In the genomic region with DNA sequence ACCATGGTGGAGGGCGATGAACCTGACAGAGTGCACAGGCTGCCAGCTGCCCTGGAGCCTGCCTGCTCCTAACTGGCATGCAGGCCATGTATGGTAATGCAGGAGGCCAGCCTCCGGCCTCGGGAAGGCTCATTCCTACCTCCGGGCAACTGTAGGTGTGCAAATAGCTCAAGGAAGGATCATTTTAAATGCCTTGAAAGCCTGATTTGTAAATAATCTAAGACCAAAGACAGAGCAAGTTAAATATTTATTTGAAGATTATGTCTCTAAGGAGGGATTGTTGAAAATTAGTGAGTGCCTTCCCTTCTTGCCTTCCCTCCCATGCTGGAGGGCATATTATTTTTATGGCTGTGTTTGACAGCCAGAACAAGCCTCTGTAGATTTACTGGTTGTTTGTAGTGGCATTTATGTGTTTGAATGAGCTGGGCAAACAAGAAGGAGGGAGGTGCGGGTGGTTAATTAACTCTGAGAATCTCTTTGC, we compare ENCODE assay signal across 17 cellular contexts.
DNase-seq lines count a peak whose midpoint lies in the region; ATAC-seq, FAIRE-seq and TF ChIP-seq lines count a peak whose summit lies in the region.
"Had no signal": no experiment of that assay in that cellular context is flagged by ENCODE, and none has a peak within 500 bp of the region (broad histone marks: within the 10 kb centered on the region; RNA-seq: fewer than 3 reads in every experiment).

No MANE protein-coding gene starts in this region.

- peaks cover 0 to 4% (median 2%) of the 10 kb centered on the region in 4 experiments; a peak in 4 of 7 replicates for H3K4me1 ChIP-seq in H1 (replicated peaks in 1 of 4; ENCODE audit: control insufficient read depth in 3 of 4, insufficient read depth in 4 of 4, low read length in 3 of 4)
- peaks cover 45% of the 10 kb centered on the region for H3K4me1 ChIP-seq in neural progenitor cell
- no peaks in the 10 kb centered on the region for H3K4me1 ChIP-seq in CD4-positive, alpha-beta memory T cell (ENCODE audit: insufficient read depth, low read length)

- H3K36me3 ChIP-seq in H1 (ENCODE audit: control insufficient read depth in 2 of 4, insufficient read depth in 4 of 4, low read length in 3 of 4) (no peaks in the 10 kb centered on the region), neural progenitor cell (no peaks in the 10 kb centered on the region)
- H3K36me3 ChIP-seq in CD4-positive, alpha-beta memory T cell (ENCODE audit: insufficient read depth, low read length), result no peaks in the 10 kb centered on the region

- no peak for TF ChIP-seq EP300 in H1 (IDR thresholded peaks at IDR 0.05; ENCODE audit: borderline replicate concordance in 1 of 2, low read depth in 2 of 2, low read length in 2 of 2)

- H3K79me2 ChIP-seq in H1 (ENCODE audit: control insufficient read depth in 1 of 2, insufficient read depth in 2 of 2, low read length in 2 of 2) (no peaks in the 10 kb centered on the region), neural progenitor cell (ENCODE audit: low read depth) (no peaks in the 10 kb centered on the region)

- H3F3A ChIP-seq in neural progenitor cell (ENCODE audit: low read depth), result peaks cover 32% of the 10 kb centered on the region

- H3K9ac ChIP-seq in H1 (replicated peaks in 1 of 4; ENCODE audit: extremely low read depth in 1 of 4, low read depth in 3 of 4, low read length in 3 of 4) (no peak overlapping the region), neural progenitor cell (no peak overlapping the region)

- no peak overlapping the region for H3K27ac ChIP-seq in H1 (ENCODE audit: low read depth, low read length)
- H3K27ac ChIP-seq in neural progenitor cell, result no peak overlapping the region
- H3K27ac ChIP-seq in CD4-positive, alpha-beta memory T cell (ENCODE audit: low read depth, low read length), result no peak overlapping the region

- H3K4me1 Mint-ChIP-seq in neural progenitor cell, result peaks cover 71% of the 10 kb centered on the region
- peaks cover 0 to 2% (median 0%) of the 10 kb centered on the region in 4 donors for H3K4me1 Mint-ChIP-seq in CD4-positive, alpha-beta memory T cell
- H3K4me1 Mint-ChIP-seq: activated CD8-positive, alpha-beta memory T cell treated with anti-CD3 and anti-CD28 coated beads, Interleukin-2, amount 10 ng/mL, durations not matched to agents 7 days and 5 days; activated naive CD8-positive, alpha-beta T cell treated with anti-CD3 and anti-CD28 coated beads, Interleukin-2, amount 10 ng/mL, durations not matched to agents 7 days and 5 days; IgD-negative memory B cell had no signal

- WGBS in H1 (ENCODE audit: extremely low coverage in 1 of 2, insufficient coverage in 1 of 2, insufficient read length in 1 of 2, insufficient replicate concordance in 2 of 2, low coverage in 1 of 2, low lambda C conversion rate in 2 of 2, missing lambda C conversion rate in 1 of 2), 2 experiments, result 89% methylated on average over 5 of the region's 5 CpGs; no CpG with 5 or more reads in 1 of the 2 experiments

- H3K79me1 ChIP-seq in H1 (ENCODE audit: low read depth, low read length), result no peaks in the 10 kb centered on the region

- H2BK20ac ChIP-seq in H1 (ENCODE audit: low read length), result no peak overlapping the region

- H2BK5ac ChIP-seq in H1 (ENCODE audit: low read depth, low read length), result no peak overlapping the region

- peak overlapping the region; percentile 23 for H3K4me3 Mint-ChIP-seq in neural progenitor cell
- no peak overlapping the region for H3K4me3 Mint-ChIP-seq in CD4-positive, alpha-beta memory T cell
- H3K4me3 Mint-ChIP-seq: activated CD8-positive, alpha-beta memory T cell treated with anti-CD3 and anti-CD28 coated beads, Interleukin-2, amount 10 ng/mL, durations not matched to agents 7 days and 5 days; activated naive CD8-positive, alpha-beta T cell treated with anti-CD3 and anti-CD28 coated beads, Interleukin-2, amount 10 ng/mL, durations not matched to agents 7 days and 5 days; IgD-negative memory B cell had no signal

- ATAC-seq in HG03039 (IDR thresholded peaks at IDR 0.05; ENCODE audit: unreplicated experiment) (no peak), HG03469 (IDR thresholded peaks at IDR 0.05; ENCODE audit: unreplicated experiment) (no peak)
- ATAC-seq: activated CD8-positive, alpha-beta memory T cell treated with anti-CD3 and anti-CD28 coated beads, Interleukin-2, amount 10 ng/mL, durations not matched to agents 7 days and 5 days; Right ventricle myocardium inferior; stimulated activated naive CD8-positive, alpha-beta T cell treated with anti-CD3 and anti-CD28 coated beads, Interleukin-15, Interleukin-2, amounts not matched to agents 100 U/mL and 50 U/mL, for 24 hours had no signal

- H2BK120ac ChIP-seq in H1 (replicated peaks; ENCODE audit: low read depth, low read length), result no peak overlapping the region

- CTCF ChIA-PET in H1 (lab: Charles Lee; ENCODE audit: partially characterized antibody), result interaction anchor here (0.7 to 1.4 kb wide), 6 partner anchors 12 to 685 kb away, joined by 3 to 4 read pairs (median 3); no protein-coding TSS in a partner anchor
- CTCF ChIA-PET in CD4-positive, alpha-beta memory T cell (lab: Charles Lee; ENCODE audit: partially characterized antibody), result no interaction called here

- H3K4ac ChIP-seq in H1 (replicated peaks; ENCODE audit: insufficient read length, low read depth, low read length), result no peak overlapping the region

- TF ChIP-seq CTCF in H1 (IDR thresholded peaks at IDR 0.05; ENCODE audit: control extremely low read depth in 1 of 3, insufficient read depth in 1 of 3, low read depth in 1 of 3, low read length in 3 of 3), result peak; percentile 10 to 38 (median 28); a peak in 3 of 4 replicates
- TF ChIP-seq CTCF in neural progenitor cell (IDR thresholded peaks at IDR 0.05), result peak; percentile 28

- no peak overlapping the region for H4K91ac ChIP-seq in H1 (replicated peaks; ENCODE audit: insufficient read length, low read length)

- no peak for FAIRE-seq in H1 (lab: Jason Lieb, UNC)

- no peak overlapping the region for H4K8ac ChIP-seq in H1 (ENCODE audit: extremely low read depth, insufficient read depth, low read length)

- no peak overlapping the region for H3K23ac ChIP-seq in H1 (ENCODE audit: insufficient read length)

- intact Hi-C loops in CD4-positive, alpha-beta memory T cell (cut with micrococcal nuclease), result no loop called here

- no peaks in the 10 kb centered on the region for H3K23me2 ChIP-seq in H1 (ENCODE audit: low read depth, low read length)

- H3K27me3 ChIP-seq in H1 (replicated peaks in 1 of 4; ENCODE audit: control insufficient read depth in 3 of 4, extremely low read depth in 1 of 4, insufficient read depth in 3 of 4, low read length in 3 of 4), result no peaks in the 10 kb centered on the region
- H3K27me3 ChIP-seq in neural progenitor cell, result no peaks in the 10 kb centered on the region
- no peaks in the 10 kb centered on the region for H3K27me3 ChIP-seq in CD4-positive, alpha-beta memory T cell (ENCODE audit: insufficient read depth, low read length)

- DNase-seq in Caki2 (ENCODE audit: low read depth) (peak; percentile 18), HuH-7 (ENCODE audit: low spot score) (peak; percentile 12), H1 (ENCODE audit: low read depth in 1 of 2, low spot score in 2 of 2) (no peak), neural progenitor cell (ENCODE audit: low spot score) (no peak), AG08396 (ENCODE audit: low spot score) (no peak)
- no peak for DNase-seq in CD4-positive, alpha-beta memory T cell
- DNase-seq: activated CD8-positive, alpha-beta memory T cell treated with anti-CD3 and anti-CD28 coated beads, Interleukin-2, amount 10 ng/mL, durations not matched to agents 7 days and 5 days; activated naive CD8-positive, alpha-beta T cell treated with anti-CD3 and anti-CD28 coated beads, Interleukin-2, amount 10 ng/mL, durations not matched to agents 7 days and 5 days; foreskin melanocyte; NCI-H2171 treated with DMSO at 0.1 percent for 48 hours; stimulated activated CD4-positive, alpha-beta T cell treated with anti-CD3 and anti-CD28 coated beads, Interleukin-4, amount 100 ng/mL, for 24 hours; stimulated activated naive CD8-positive, alpha-beta T cell treated with anti-CD3 and anti-CD28 coated beads, Interleukin-15, Interleukin-2, amounts not matched to agents 100 U/mL and 50 U/mL, for 24 hours had no signal

- H3K4me3 ChIP-seq in H1 (ENCODE audit: extremely low read depth in 1 of 4, insufficient read depth in 2 of 4, low read depth in 3 of 4, low read length in 4 of 4), result no peak overlapping the region
- no peak overlapping the region for H3K4me3 ChIP-seq in neural progenitor cell
- no peak overlapping the region for H3K4me3 ChIP-seq in CD4-positive, alpha-beta memory T cell (ENCODE audit: low read length in 2 of 2)
- H3K4me3 ChIP-seq: lung had no signal

- in situ Hi-C loops in Caki2 (cut with HindIII; ENCODE audit: low pct_unique_long_range_greater_than_20kb, low sequenced_read_pairs), result no loop called here

- no peak overlapping the region for H2AK5ac ChIP-seq in H1 (ENCODE audit: low read depth, low read length)

- H4K20me1 ChIP-seq in H1 (replicated peaks in 1 of 2; ENCODE audit: control insufficient read depth in 1 of 2, insufficient read depth in 2 of 2, low read length in 2 of 2) (no peaks in the 10 kb centered on the region), neural progenitor cell (ENCODE audit: low read depth) (no peaks in the 10 kb centered on the region)

- no peaks in the 10 kb centered on the region for H3K9me3 ChIP-seq in H1 (ENCODE audit: insufficient read depth in 2 of 2, low read depth in 1 of 2, low read length in 1 of 2)
- H3K9me3 ChIP-seq in neural progenitor cell (ENCODE audit: low read depth), result no peaks in the 10 kb centered on the region
- H3K9me3 ChIP-seq in CD4-positive, alpha-beta memory T cell (ENCODE audit: control insufficient read depth in 1 of 2, low read length in 2 of 2), result no peaks in the 10 kb centered on the region

- H3K56ac ChIP-seq in H1 (replicated peaks; ENCODE audit: insufficient read length, low read depth, low read length), result no peak overlapping the region

- H2BK15ac ChIP-seq in H1 (ENCODE audit: low read length), result no peak overlapping the region

- TF ChIP-seq POLR2A in H1 (IDR thresholded peaks at IDR 0.05; ENCODE audit: control extremely low read depth in 1 of 2, low read depth in 2 of 2, low read length in 2 of 2), result no peak

- H3K9me3 Mint-ChIP-seq in neural progenitor cell, result peaks cover 2% of the 10 kb centered on the region
- H3K9me3 Mint-ChIP-seq in CD4-positive, alpha-beta memory T cell, result peaks cover 0 to 2% (median 0%) of the 10 kb centered on the region in 8 donors
- H3K9me3 Mint-ChIP-seq: activated naive CD8-positive, alpha-beta T cell treated with anti-CD3 and anti-CD28 coated beads, Interleukin-2, amount 10 ng/mL, durations not matched to agents 7 days and 5 days had no signal

- POLR2A ChIA-PET in H1 (lab: Charles Lee; ENCODE audit: partially characterized antibody), result no interaction called here
- POLR2A ChIA-PET in CD4-positive, alpha-beta memory T cell (lab: Charles Lee; ENCODE audit: partially characterized antibody), result no interaction called here

- H2BK12ac ChIP-seq in H1 (ENCODE audit: low read depth, low read length), result no peak overlapping the region

- H3K27me3 Mint-ChIP-seq in neural progenitor cell (ENCODE audit: insufficient read depth, low read depth), result peaks cover 4% of the 10 kb centered on the region
- H3K27me3 Mint-ChIP-seq in CD4-positive, alpha-beta memory T cell, result peaks cover 9 to 15% of the 10 kb centered on the region in 2 donors

- TF ChIP-seq RAD21 in H1 (IDR thresholded peaks at IDR 0.05 in 1 of 2, conservative IDR thresholded peaks at IDR 0.05 in 1 of 2; ENCODE audit: low read depth in 2 of 2, low read length in 2 of 2), result peak; percentile 12 to 27; a peak in 2 of 4 replicates

- H3K18ac ChIP-seq in H1 (ENCODE audit: extremely low read depth, low read length), result no peak overlapping the region

- peak overlapping the region; percentile 1 for H3K27ac Mint-ChIP-seq in neural progenitor cell
- H3K27ac Mint-ChIP-seq in CD4-positive, alpha-beta memory T cell, result no peak overlapping the region
- H3K27ac Mint-ChIP-seq: activated CD8-positive, alpha-beta memory T cell treated with anti-CD3 and anti-CD28 coated beads, Interleukin-2, amount 10 ng/mL, durations not matched to agents 7 days and 5 days; activated naive CD8-positive, alpha-beta T cell treated with anti-CD3 and anti-CD28 coated beads, Interleukin-2, amount 10 ng/mL, durations not matched to agents 7 days and 5 days; IgD-negative memory B cell had no signal

- no peaks in the 10 kb centered on the region for H3K36me3 Mint-ChIP-seq in neural progenitor cell
- no peaks in the 10 kb centered on the region for H3K36me3 Mint-ChIP-seq in CD4-positive, alpha-beta memory T cell
- H3K36me3 Mint-ChIP-seq: activated CD8-positive, alpha-beta memory T cell treated with anti-CD3 and anti-CD28 coated beads, Interleukin-2, amount 10 ng/mL, durations not matched to agents 7 days and 5 days; activated naive CD8-positive, alpha-beta T cell treated with anti-CD3 and anti-CD28 coated beads, Interleukin-2, amount 10 ng/mL, durations not matched to agents 7 days and 5 days; IgD-negative memory B cell had no signal

- H2AFZ ChIP-seq in H1 (ENCODE audit: low read length) (no peak overlapping the region), neural progenitor cell (replicated peaks) (no peak overlapping the region)

- H3K4me2 ChIP-seq in H1 (ENCODE audit: insufficient read depth in 1 of 2, low read depth in 2 of 2, low read length in 2 of 2) (no peak overlapping the region), neural progenitor cell (peak overlapping the region; percentile 14)

- H4K5ac ChIP-seq in H1 (ENCODE audit: insufficient read length, low read depth, low read length), result no peak overlapping the region

- H3K14ac ChIP-seq in H1 (ENCODE audit: insufficient read length), result no peak overlapping the region

Comparison
In these comparisons a context has a peak if more than half of its experiments do, and no peak if none do; other contexts are left out.
1. DNase-seq: peak in Caki2 (single experiment) and HuH-7 (single experiment); none in H1 (0 of 2), neural progenitor cell (single experiment), AG08396 (single experiment) and CD4-positive, alpha-beta memory T cell (0 of 5).